1 cellular context compared by ENCODE assay signal in genomic region chr22:41564563-41564962, GRCh38.
TF ChIP-seq lines count a peak whose summit lies in the region.

No MANE protein-coding gene starts in this region.

TF ChIP-seq in SK-N-SH, 30 proteins besides CTCF, POLR2A, EP300 and RAD21 (continued from another document):
- TF ChIP-seq, protein P1, sequence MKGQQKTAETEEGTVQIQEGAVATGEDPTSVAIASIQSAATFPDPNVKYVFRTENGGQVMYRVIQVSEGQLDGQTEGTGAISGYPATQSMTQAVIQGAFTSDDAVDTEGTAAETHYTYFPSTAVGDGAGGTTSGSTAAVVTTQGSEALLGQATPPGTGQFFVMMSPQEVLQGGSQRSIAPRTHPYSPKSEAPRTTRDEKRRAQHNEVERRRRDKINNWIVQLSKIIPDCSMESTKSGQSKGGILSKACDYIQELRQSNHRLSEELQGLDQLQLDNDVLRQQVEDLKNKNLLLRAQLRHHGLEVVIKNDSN (IDR thresholded peaks at IDR 0.05; ENCODE audit: borderline replicate concordance, low read depth), result no peak
- TF ChIP-seq USF2 (IDR thresholded peaks at IDR 0.05; ENCODE audit: borderline replicate concordance, low read depth, low read length) (no peak), FOXM1 (IDR thresholded peaks at IDR 0.05; ENCODE audit: low read depth) (no peak), JUND (IDR thresholded peaks at IDR 0.05) (no peak), TEAD4 (IDR thresholded peaks at IDR 0.05; ENCODE audit: borderline replicate concordance, insufficient read depth) (no peak), PBX3 (IDR thresholded peaks at IDR 0.05) (no peak)
TF ChIP-seq in SK-N-SH: peak in this region for 0.
